ENCODE assay signal across 20 cellular contexts in the genomic region with DNA sequence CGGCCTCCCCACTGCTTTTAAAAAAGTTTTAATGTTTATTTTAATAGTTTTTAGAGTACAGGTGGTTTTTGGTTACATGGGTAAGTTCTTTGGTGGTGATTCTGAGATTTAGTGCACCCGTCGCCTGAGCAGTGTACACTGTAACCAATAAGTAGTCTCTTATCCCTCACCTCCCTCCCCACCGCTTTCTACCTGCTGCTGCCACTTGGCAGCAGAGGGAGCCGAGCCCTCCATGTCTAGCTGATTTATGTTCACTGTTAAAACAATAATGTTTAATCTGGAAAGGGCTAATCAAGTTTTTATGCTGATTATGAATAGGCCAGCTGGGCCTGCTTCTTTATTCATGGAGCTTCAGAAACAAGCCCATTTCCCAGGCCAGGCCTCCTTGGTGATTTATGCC.
"Had no signal": no experiment of that assay in that cellular context is flagged by ENCODE, and none has a peak within 500 bp of the region (broad histone marks: within the 10 kb centered on the region; RNA-seq: fewer than 3 reads in every experiment).

No MANE protein-coding gene starts in this region.

- H3K9me3 ChIP-seq: lower lobe of right lung, right lobe of liver, thoracic aorta, upper lobe of left lung had no signal

- ATAC-seq: activated T-cell treated with anti-CD3 and anti-CD28 coated beads, Interleukin-2, amount 50 U/mL, for 72 hours; foreskin keratinocyte; left colon; lower lobe of right lung; right lobe of liver; stimulated activated effector memory CD8-positive, alpha-beta T cell treated with anti-CD3 and anti-CD28 coated beads, Interleukin-12 subunit alpha, Interleukin-12 subunit beta, amount 100 ng/mL, for 72 hours had no signal

- DNase-seq: activated CD4-positive, alpha-beta memory T cell treated with anti-CD3 and anti-CD28 coated beads, Interleukin-2, amount 10 ng/mL, durations not matched to agents 7 days and 5 days; activated CD4-positive, alpha-beta T cell treated with anti-CD3 and anti-CD28 coated beads, Interleukin-2, amount 10 ng/mL, durations not matched to agents 24 days and 14 days; activated effector memory CD4-positive, alpha-beta T cell treated with Interleukin-2 at 50 U/mL for 16 hours; activated naive CD4-positive, alpha-beta T cell treated with anti-CD3 and anti-CD28 coated beads for 36 hours; activated naive CD8-positive, alpha-beta T cell treated with anti-CD3 and anti-CD28 coated beads, Interleukin-2, amount 10 ng/mL, durations not matched to agents 7 days and 5 days; activated T-cell treated with anti-CD3 and anti-CD28 coated beads, Interleukin-2, amount 50 U/mL, for 72 hours; amniotic stem cell; effector CD8-positive, alpha-beta T cell; foreskin keratinocyte; left colon; lower lobe of right lung; naive B cell; nucleus accumbens; right lobe of liver; small intestine; stimulated activated CD4-positive, alpha-beta T cell treated with anti-CD3 and anti-CD28 coated beads, Interleukin-2, amount 100 ng/mL, for 24 hours; T1000; upper lobe of left lung had no signal

- H3K4me1 ChIP-seq: foreskin keratinocyte, lower lobe of right lung, right lobe of liver, upper lobe of left lung had no signal

- H3K27me3 ChIP-seq: foreskin keratinocyte, right lobe of liver, upper lobe of left lung had no signal

- H3K27ac ChIP-seq: foreskin keratinocyte, lower lobe of right lung, right lobe of liver, thoracic aorta, upper lobe of left lung had no signal

- H3K36me3 ChIP-seq: lower lobe of right lung, right lobe of liver, thoracic aorta, upper lobe of left lung had no signal

- H3K4me3 ChIP-seq: lower lobe of right lung, right lobe of liver, thoracic aorta, upper lobe of left lung had no signal
